ENCODE assay signal across 8 cellular contexts in the genomic region with DNA sequence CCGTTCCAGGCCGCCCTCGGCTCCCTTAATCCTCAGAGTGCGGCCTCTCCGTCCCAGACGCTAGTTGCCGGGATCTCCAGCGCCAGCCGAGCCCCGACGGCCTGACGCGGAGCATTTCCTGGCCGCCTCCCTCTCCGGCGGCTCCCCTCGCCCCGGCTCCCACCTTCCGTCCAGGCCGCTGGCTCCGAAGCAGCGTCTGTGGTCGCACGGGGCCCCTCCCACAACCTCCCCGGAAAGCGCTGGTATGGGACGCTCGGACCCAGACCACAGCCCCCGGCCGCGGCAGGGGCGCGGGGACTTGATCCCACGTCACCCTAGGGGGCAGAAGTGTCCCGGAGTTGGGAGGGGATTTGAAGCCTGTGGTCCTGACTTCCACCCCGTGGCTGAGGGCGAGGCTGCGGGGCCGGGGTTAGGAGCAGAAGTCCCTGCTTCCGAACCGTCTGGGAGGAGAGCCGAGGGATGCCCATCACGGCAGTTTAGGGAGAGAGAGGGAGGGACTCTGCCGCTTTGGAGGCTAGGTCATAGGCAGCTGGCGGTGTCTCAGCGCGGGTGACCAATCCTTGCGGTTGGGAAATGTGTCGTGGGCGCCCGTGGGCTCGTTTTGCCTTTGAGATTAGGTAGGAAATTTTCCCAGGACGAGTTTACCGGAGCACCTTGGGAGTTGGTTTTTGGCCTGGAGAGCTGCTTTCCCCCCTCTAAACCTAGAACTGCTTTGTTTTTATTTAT. TPM values are rescaled to one million over a fixed set of nuclear protein-coding genes. Genes with fewer than 3 reads are reported as not detected.
A peak's percentile ranks its signal among the peaks of the same experiment; 100 is the strongest.
DNase-seq lines count a peak whose midpoint lies in the region; ATAC-seq and TF ChIP-seq lines count a peak whose summit lies in the region.
"Not testable (repeated sequence)": the region's sequence is repeated elsewhere in the genome, so short reads cannot be mapped to it uniquely, and the experiment has no call there.

No MANE protein-coding gene starts in this region.

- not testable (repeated sequence) for TF ChIP-seq EP300 in SK-N-SH (IDR thresholded peaks at IDR 0.05; ENCODE audit: borderline replicate concordance in 1 of 2, low read depth in 1 of 2, low read length in 1 of 2); neural cell (conservative IDR thresholded peaks at IDR 0.05; ENCODE audit: poor library complexity, severe bottlenecking); stomach (IDR thresholded peaks at IDR 0.05)

- H3K9ac ChIP-seq in IMR-90 (ENCODE audit: low read depth, low read length) (peak overlapping the region; percentile 80), SK-N-SH (peak overlapping the region; percentile 95), neural cell (ENCODE audit: low read length) (peak overlapping the region; percentile 88)

- H3K9me3 ChIP-seq in IMR-90 (ENCODE audit: control insufficient read depth, insufficient read depth, low read length); SK-N-SH; neural cell (ENCODE audit: low read length); stomach: not testable (repeated sequence)

- H3K14ac ChIP-seq in IMR-90 (replicated peaks; ENCODE audit: low read depth, low read length), result peak overlapping the region; percentile 90

- peak overlapping the region; percentile 99 for H2AFZ ChIP-seq in IMR-90 (replicated peaks; ENCODE audit: low read length, poor library complexity)
- peak overlapping the region; percentile 83; the same call in 1 of the 2 replicates for H2AFZ ChIP-seq in SK-N-SH (ENCODE audit: low read depth)
- H2AFZ ChIP-seq in neural cell (ENCODE audit: low read depth, low read length), result peak overlapping the region; percentile 94

- H4K5ac ChIP-seq in IMR-90 (ENCODE audit: low read depth, low read length), result peak overlapping the region; percentile 4; the same call in 1 of the 2 replicates

- peak overlapping the region; percentile 51 for H4K91ac ChIP-seq in IMR-90 (ENCODE audit: insufficient read depth, low read depth, low read length)

- CTCF ChIA-PET in IMR-90 (lab: Yijun Ruan, JAX), result not testable (repeated sequence)
- CTCF ChIA-PET in SK-N-SH (lab: Yijun Ruan, JAX), result interaction anchor here (0.7 kb wide), 1 partner anchor 184 kb away, joined by 3 read pairs; no protein-coding TSS in a partner anchor

- not testable (repeated sequence) for H3K4me1 ChIP-seq in IMR-90 (ENCODE audit: control insufficient read depth, insufficient read depth, low read length); SK-N-SH (ENCODE audit: control insufficient read depth in 1 of 2, insufficient read depth in 2 of 2, low read depth in 1 of 2, low read length in 1 of 2)
- peaks cover 19 to 70% (median 41%) of the 10 kb centered on the region in 4 donors for H3K4me1 ChIP-seq in stomach

- peak; percentile 50 for DNase-seq in EL
- peak; percentile 27 for DNase-seq in IMR-90
- DNase-seq in SK-N-SH, result peak; percentile 88
- peak; percentile 39 to 63 for DNase-seq in activated naive CD4-positive, alpha-beta T cell treated with anti-CD3 and anti-CD28 coated beads, Interleukin-2, amount 50 U/mL, for 72 hours (ENCODE audit: low spot score in 2 of 2)
- DNase-seq in glomerular visceral epithelial cell (ENCODE audit: extremely low spot score), result peak; percentile 55
- DNase-seq in stomach, result peak; percentile 36

- not testable (repeated sequence) for TF ChIP-seq CTCF in IMR-90 (conservative IDR thresholded peaks at IDR 0.05; ENCODE audit: low read depth, low read length); stomach (IDR thresholded peaks at IDR 0.05)
- TF ChIP-seq CTCF in SK-N-SH (IDR thresholded peaks at IDR 0.05), result peak; percentile 31; the same call in 1 of the 2 replicates
- peak; percentile 42 for TF ChIP-seq CTCF in neural cell (IDR thresholded peaks at IDR 0.05; ENCODE audit: poor library complexity, severe bottlenecking)

- H3K9me1 ChIP-seq in IMR-90 (ENCODE audit: insufficient read depth, low read length), result not testable (repeated sequence)

- TF ChIP-seq POLR2A in IMR-90 (IDR thresholded peaks at IDR 0.05; ENCODE audit: low read depth, low read length); stomach (IDR thresholded peaks at IDR 0.05): not testable (repeated sequence)

- H3K23ac ChIP-seq in IMR-90 (ENCODE audit: low read depth, low read length), result peak overlapping the region; percentile 84

- H3F3A ChIP-seq in SK-N-SH (replicated peaks; ENCODE audit: insufficient read depth), result peaks cover 26% of the 10 kb centered on the region
- H3F3A ChIP-seq in neural cell (ENCODE audit: insufficient read depth, low read length, poor library complexity, severe bottlenecking), result not testable (repeated sequence)

- peak overlapping the region; percentile 78 for H3K4me3 ChIP-seq in IMR-90 (ENCODE audit: insufficient read depth, low read depth, low read length)
- peak overlapping the region; percentile 64 to 92 for H3K4me3 ChIP-seq in SK-N-SH (ENCODE audit: low read depth in 2 of 2, low read length in 1 of 2)
- H3K4me3 ChIP-seq in neural cell (ENCODE audit: low read length), result peak overlapping the region; percentile 95
- H3K4me3 ChIP-seq in stomach, result peak overlapping the region; percentile 77 to 90 (median 86)

- dilution Hi-C loops in IMR-90 (cut with HindIII; ENCODE audit: low sequenced_read_pairs, unreplicated experiment), result not testable (repeated sequence)

- H3K4me2 ChIP-seq in IMR-90 (ENCODE audit: low read depth, low read length) (peak overlapping the region; percentile 63), SK-N-SH (peak overlapping the region; percentile 94)
- H3K4me2 ChIP-seq in neural cell (ENCODE audit: low read length), result not testable (repeated sequence)

- peak overlapping the region; percentile 41 for H2BK120ac ChIP-seq in IMR-90 (ENCODE audit: low read depth, low read length)

- TF ChIP-seq RAD21 in IMR-90 (IDR thresholded peaks at IDR 0.05; ENCODE audit: low read length), result not testable (repeated sequence)
- TF ChIP-seq RAD21 in SK-N-SH (IDR thresholded peaks at IDR 0.05; ENCODE audit: low read length), result peak; percentile 44
- TF ChIP-seq RAD21 in neural cell (conservative IDR thresholded peaks at IDR 0.05), result peak; percentile 30

- H3K27ac ChIP-seq in IMR-90 (ENCODE audit: insufficient read depth, low read length) (peak overlapping the region; percentile 86), SK-N-SH (ENCODE audit: low read depth in 2 of 2, low read length in 1 of 2) (peak overlapping the region; percentile 77 to 96), neural cell (ENCODE audit: low read length) (peak overlapping the region; percentile 87), stomach (peak overlapping the region; percentile 90 to 99 (median 98))

- peak overlapping the region; percentile 20; the same call in 1 of the 3 replicates for H2BK15ac ChIP-seq in IMR-90 (ENCODE audit: low read depth, low read length)

- POLR2A ChIA-PET in IMR-90 (lab: Charles Lee; ENCODE audit: unreplicated experiment), result not testable (repeated sequence)
- POLR2A ChIA-PET in SK-N-SH (lab: Yijun Ruan, JAX), result interaction anchor here (0.6 to 1.4 kb wide), 5 partner anchors 11 to 735 kb away, joined by 3 to 9 read pairs (median 4); no protein-coding TSS in a partner anchor

- H2AK9ac ChIP-seq in IMR-90 (replicated peaks; ENCODE audit: low read depth, low read length, poor library complexity), result peak overlapping the region; percentile 98

- peaks cover 12% of the 10 kb centered on the region for H4K20me1 ChIP-seq in IMR-90 (ENCODE audit: insufficient read depth, low read length)
- H4K20me1 ChIP-seq in SK-N-SH (ENCODE audit: insufficient read depth), result peaks cover 17% of the 10 kb centered on the region
- H4K20me1 ChIP-seq in neural cell (ENCODE audit: insufficient read depth), result not testable (repeated sequence)

- not testable (repeated sequence) for H3K9me3 Mint-ChIP-seq in activated naive CD4-positive, alpha-beta T cell treated with anti-CD3 and anti-CD28 coated beads, Interleukin-2, amount 50 U/mL, for 72 hours

- H3K27me3 ChIP-seq in IMR-90 (ENCODE audit: control insufficient read depth, insufficient read depth, low read length); SK-N-SH (ENCODE audit: insufficient read depth); neural cell (ENCODE audit: insufficient read depth, low read depth, low read length); stomach: not testable (repeated sequence)

- H3K4ac ChIP-seq in IMR-90 (ENCODE audit: low read depth, low read length), result peak overlapping the region; percentile 88

- in situ Hi-C loops in IMR-90 (cut with MboI; ENCODE audit: low sequenced_read_pairs), result not testable (repeated sequence)

- peaks cover 12 to 53% of the 10 kb centered on the region in 2 experiments; a peak in 3 of 4 replicates for H3K79me1 ChIP-seq in IMR-90 (ENCODE audit: low read depth in 1 of 2, low read length in 2 of 2)

- peak overlapping the region; percentile 93 for H2AK5ac ChIP-seq in IMR-90 (ENCODE audit: low read depth, low read length)

- peak overlapping the region; percentile 54 for H3K56ac ChIP-seq in IMR-90 (ENCODE audit: extremely low read depth, insufficient read depth, low read length)

- peak overlapping the region; percentile 26; the same call in 1 of the 2 replicates for H3K18ac ChIP-seq in IMR-90 (ENCODE audit: low read depth, low read length)

- ATAC-seq in GM21825 (IDR thresholded peaks at IDR 0.05; ENCODE audit: unreplicated experiment) (peak; percentile 29), IMR-90 (ENCODE audit: low read depth) (peak; percentile 53)
- ATAC-seq in activated naive CD4-positive, alpha-beta T cell treated with anti-CD3 and anti-CD28 coated beads, Interleukin-2, amount 50 U/mL, for 72 hours, result peak; percentile 25 to 52

- WGBS in IMR-90 (ENCODE audit: extremely low coverage in 2 of 2, insufficient read length in 1 of 2), 2 experiments, result 0% methylated on average over 13 of the region's 54 CpGs; no CpG with 5 or more reads in 1 of the 2 experiments
- 2% methylated on average over 29 of the region's 54 CpGs for WGBS in SK-N-SH (ENCODE audit: low lambda C conversion rate)
- WGBS in stomach, 5 donors, result 1% methylated on average over 14 to 54 of the region's 54 CpGs

- H3K79me2 ChIP-seq in SK-N-SH (ENCODE audit: insufficient read depth) (peaks cover 90% of the 10 kb centered on the region), neural cell (replicated peaks; ENCODE audit: insufficient read depth, low read length) (peaks cover 18% of the 10 kb centered on the region)

- intact Hi-C loops in IMR-90 (cut with micrococcal nuclease); stomach (cut with DNase I; ENCODE audit: low total_unique reads): not testable (repeated sequence)

- not testable (repeated sequence) for BruUV-seq in IMR-90 (replicated peaks; lab: Mats Ljungman, UMichigan)

- H3K36me3 Mint-ChIP-seq in activated naive CD4-positive, alpha-beta T cell treated with anti-CD3 and anti-CD28 coated beads, Interleukin-2, amount 50 U/mL, for 72 hours, result peaks cover 10 to 19% of the 10 kb centered on the region in 2 donors

- H3K27ac Mint-ChIP-seq in activated naive CD4-positive, alpha-beta T cell treated with anti-CD3 and anti-CD28 coated beads, Interleukin-2, amount 50 U/mL, for 72 hours, result peak overlapping the region; percentile 88 to 100

- not testable (repeated sequence) for H3K9me2 ChIP-seq in SK-N-SH; neural cell (ENCODE audit: insufficient read depth, low read length)

- H2BK20ac ChIP-seq in IMR-90 (ENCODE audit: low read depth, low read length), result not testable (repeated sequence)

- peak overlapping the region; percentile 77 for H2BK5ac ChIP-seq in IMR-90 (ENCODE audit: low read depth, low read length, poor library complexity, severe bottlenecking)

- peak overlapping the region; percentile 79 to 89; a peak in 3 of 4 replicates for H4K8ac ChIP-seq in IMR-90 (ENCODE audit: low read depth in 2 of 2, low read length in 2 of 2)

- H3K36me3 ChIP-seq in IMR-90 (ENCODE audit: control insufficient read depth, insufficient read depth, low read length); neural cell (ENCODE audit: insufficient read depth, low read length): not testable (repeated sequence)
- H3K36me3 ChIP-seq in SK-N-SH (replicated peaks in 1 of 2; ENCODE audit: control insufficient read depth in 1 of 2, insufficient read depth in 2 of 2, low read length in 1 of 2) (peaks cover 0 to 22% of the 10 kb centered on the region in 2 experiments), stomach (peaks cover 0 to 17% (median 4%) of the 10 kb centered on the region in 4 donors)

RNA-seq across cellular contexts. Expression of a gene that starts 0.6 kb away (rescaled TPM):
- 56.6 and 62.8 TPM in 2 replicates for total RNA-seq in IMR-90 (2012; rRNA removed)
- 34.8 and 34.9 TPM in 2 replicates for polyA plus RNA-seq in IMR-90 (2012; rRNA removed)
- 10.0 and 16.1 TPM in 2 replicates for polyA plus RNA-seq in IMR-90 (2012; cell fraction: cytosol; rRNA removed)
- polyA plus RNA-seq in IMR-90 (2012; cell fraction: nucleus; rRNA removed; ENCODE audit: low replicate concordance), result 16.5 and 73.5 TPM in 2 replicates
- 25.6 and 32.4 TPM in 2 replicates for polyA plus RNA-seq in SK-N-SH (2012; rRNA removed)
- 28.9 and 29.1 TPM in 2 replicates for polyA plus RNA-seq in SK-N-SH (2012; cell fraction: cytosol; rRNA removed)
- 56.5 and 68.8 TPM in 2 replicates for polyA plus RNA-seq in SK-N-SH (2012; cell fraction: nucleus; rRNA removed)
- 10 to 100 TPM; 21.5 to 23.0 TPM for total RNA-seq in activated naive CD4-positive, alpha-beta T cell treated with anti-CD3 and anti-CD28 coated beads, Interleukin-2, amount 50 U/mL, for 72 hours
- 30.4 and 34.8 TPM in 2 replicates for polyA plus RNA-seq in neural cell
- 42.6 and 48.2 TPM in 2 replicates for polyA minus RNA-seq in neural cell
- 10 to 100 TPM; 12.2 to 61.6 (median 26.8) TPM for total RNA-seq in stomach
- 10 to 100 TPM; 10.1 to 16.2 (median 10.8) TPM for polyA plus RNA-seq in stomach

Comparison
In these comparisons a context has a peak if more than half of its experiments do, and no peak if none do; other contexts are left out.
1. Peak in every context shown above with its lines: DNase-seq, ATAC-seq, H3K4me3 ChIP-seq and H3K27ac ChIP-seq.
2. DNase-seq: peak in every context shown above with its lines; median percentile 88 in SK-N-SH; 55 in glomerular visceral epithelial cell; 51 in activated naive CD4-positive, alpha-beta T cell treated with anti-CD3 and anti-CD28 coated beads, Interleukin-2, amount 50 U/mL, for 72 hours; 50 in EL; 36 in stomach; 27 in IMR-90.